8 cellular contexts compared by ENCODE assay signal in the genomic region with DNA sequence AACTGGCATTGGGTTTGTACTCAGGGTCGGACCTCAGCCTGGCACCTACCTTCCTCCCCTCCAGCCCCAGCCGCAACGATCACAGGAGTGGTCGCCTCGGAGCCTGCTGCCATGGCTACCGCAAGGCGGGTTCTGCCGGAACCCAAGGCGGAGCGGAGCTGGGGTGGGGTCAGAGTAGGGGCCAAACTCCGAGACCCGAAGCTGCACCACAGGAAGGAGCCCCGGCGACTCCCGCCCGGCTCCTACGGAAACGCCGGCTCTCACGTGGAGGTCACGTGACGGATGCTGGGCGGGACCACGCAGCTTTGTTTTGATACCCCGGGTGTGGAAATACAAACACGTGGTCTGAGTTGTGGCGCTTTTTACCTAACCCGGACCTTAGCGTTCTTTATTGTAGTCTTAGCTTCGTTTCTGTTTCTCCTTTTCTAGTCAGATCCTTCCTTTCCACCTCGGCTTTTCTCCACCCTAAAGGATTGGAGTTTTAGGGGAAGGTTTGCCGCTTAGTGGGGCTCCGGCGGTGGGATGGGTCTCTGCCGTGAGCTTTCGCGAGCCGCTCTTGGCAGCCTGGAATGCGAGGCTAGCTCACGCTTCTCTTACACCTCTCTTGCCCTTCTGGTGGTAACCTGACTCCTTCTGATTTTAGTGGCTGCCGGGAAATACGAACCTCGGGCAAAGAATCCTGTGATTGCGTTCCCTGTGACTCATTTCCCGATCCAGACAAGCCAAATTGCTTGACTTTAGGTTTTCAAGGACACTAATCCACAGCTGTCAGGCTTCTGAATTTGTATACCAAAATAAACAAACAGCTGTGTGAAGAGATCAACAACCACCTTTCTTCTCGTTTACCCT.
DNase-seq lines count a peak whose midpoint lies in the region; ATAC-seq and TF ChIP-seq lines count a peak whose summit lies in the region.

A gene with protein sequence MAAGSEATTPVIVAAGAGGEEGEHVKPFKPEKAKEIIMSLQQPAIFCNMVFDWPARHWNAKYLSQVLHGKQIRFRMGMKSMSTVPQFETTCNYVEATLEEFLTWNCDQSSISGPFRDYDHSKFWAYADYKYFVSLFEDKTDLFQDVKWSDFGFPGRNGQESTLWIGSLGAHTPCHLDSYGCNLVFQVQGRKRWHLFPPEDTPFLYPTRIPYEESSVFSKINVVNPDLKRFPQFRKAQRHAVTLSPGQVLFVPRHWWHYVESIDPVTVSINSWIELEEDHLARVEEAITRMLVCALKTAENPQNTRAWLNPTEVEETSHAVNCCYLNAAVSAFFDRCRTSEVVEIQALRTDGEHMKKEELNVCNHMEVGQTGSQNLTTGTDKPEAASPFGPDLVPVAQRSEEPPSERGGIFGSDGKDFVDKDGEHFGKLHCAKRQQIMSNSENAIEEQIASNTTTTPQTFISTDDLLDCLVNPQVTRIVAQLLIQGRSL (minus strand): TSS at position 264 of the 849 bp plus-strand sequence. CDS start 151 bp downstream, at position 113.

- peaks cover 7% of the 10 kb centered on the region for H3K4me1 ChIP-seq in muscle layer of colon (ENCODE audit: insufficient read depth, low read length)

- H3K9ac ChIP-seq in muscle layer of colon (ENCODE audit: low read length): peak within 1 kb of the TSS; percentile 57

- peak; percentile 84 for DNase-seq in AG10803 (ENCODE audit: low read depth)
- peak; percentile 74 for DNase-seq in HS-5 (ENCODE audit: low read depth)
- peak; percentile 95 for DNase-seq in activated CD8-positive, alpha-beta memory T cell treated with anti-CD3 and anti-CD28 coated beads for 24 hours
- peak; percentile 97 for DNase-seq in epithelial cell of esophagus (ENCODE audit: low read depth)
- DNase-seq in stimulated activated CD8-positive, alpha-beta memory T cell treated with anti-CD3 and anti-CD28 coated beads, Interleukin-7, amount 100 ng/mL, for 24 hours (ENCODE audit: low read depth): peak; percentile 89
- DNase-seq in NCI-H345 (lab: John Stamatoyannopoulos, UW): no peak

- H3K27me3 ChIP-seq in muscle layer of colon (ENCODE audit: control insufficient read depth in 1 of 2, insufficient read depth in 2 of 2, low read length in 2 of 2): no peaks in the 10 kb centered on the region

- TF ChIP-seq CTCF in AG10803 (conservative IDR thresholded peaks at IDR 0.05; ENCODE audit: low read length) (no peak), epithelial cell of esophagus (IDR thresholded peaks at IDR 0.05; ENCODE audit: insufficient read depth, low read depth, low read length, missing control alignments) (no peak)

- no peaks in the 10 kb centered on the region for H3K9me3 ChIP-seq in muscle layer of colon (ENCODE audit: low read length)

- peak within 1 kb of the TSS; percentile 90 for H3K4me3 ChIP-seq in AG10803 (ENCODE audit: low read length)
- peak within 1 kb of the TSS; percentile 85 for H3K4me3 ChIP-seq in epithelial cell of esophagus (ENCODE audit: low read length)
- H3K4me3 ChIP-seq in muscle layer of colon (ENCODE audit: low read depth in 1 of 2, low read length in 2 of 2): peak within 1 kb of the TSS; percentile 55 to 87

- peak; percentile 60 for ATAC-seq in GM19455 (IDR thresholded peaks at IDR 0.05; ENCODE audit: unreplicated experiment)

- H3K27ac ChIP-seq in muscle layer of colon (ENCODE audit: low read depth, low read length): peak within 1 kb of the TSS; percentile 96

- H3K36me3 ChIP-seq in muscle layer of colon (ENCODE audit: insufficient read depth, low read length): no peaks in the 10 kb centered on the region
